ENCODE assay signal across 9 cellular contexts in genomic region chrX:72620550-72621145, GRCh38. TPM values are rescaled to one million over a fixed set of nuclear protein-coding genes. Genes with fewer than 3 reads are reported as not detected.
DNase-seq lines count a peak whose midpoint lies in the region; ATAC-seq lines count a peak whose summit lies in the region.
"Had no signal": no experiment of that assay in that cellular context is flagged by ENCODE, and none has a peak within 500 bp of the region (broad histone marks: within the 10 kb centered on the region; RNA-seq: fewer than 3 reads in every experiment).

No MANE protein-coding gene starts in this region.

- CTCF ChIA-PET in activated CD4-positive, alpha-beta T cell treated with anti-CD3 and anti-CD28 coated beads, Interleukin-2, amount 10 ng/mL, durations not matched to agents 7 days and 5 days (lab: Charles Lee), result interaction anchor here (2.3 kb wide), 1 partner anchor 16 kb away, joined by 6 read pairs; no protein-coding TSS in a partner anchor

- peaks cover 19% of the 10 kb centered on the region for H3K4me1 Mint-ChIP-seq in activated CD4-positive, alpha-beta T cell treated with anti-CD3 and anti-CD28 coated beads, Interleukin-2, amount 10 ng/mL, durations not matched to agents 7 days and 5 days
- H3K4me1 Mint-ChIP-seq: memory B cell had no signal

- H3K4me3 Mint-ChIP-seq in activated CD4-positive, alpha-beta T cell treated with anti-CD3 and anti-CD28 coated beads, Interleukin-2, amount 10 ng/mL, durations not matched to agents 7 days and 5 days, result no peak overlapping the region
- H3K4me3 Mint-ChIP-seq: memory B cell had no signal

- POLR2A ChIA-PET in activated CD4-positive, alpha-beta T cell treated with anti-CD3 and anti-CD28 coated beads, Interleukin-2, amount 10 ng/mL, durations not matched to agents 7 days and 5 days (lab: Charles Lee), result no interaction called here

- no peaks in the 10 kb centered on the region for H3K9me3 Mint-ChIP-seq in activated CD4-positive, alpha-beta T cell treated with anti-CD3 and anti-CD28 coated beads, Interleukin-2, amount 10 ng/mL, durations not matched to agents 7 days and 5 days
- H3K9me3 Mint-ChIP-seq: memory B cell had no signal

- H3K27ac Mint-ChIP-seq in activated CD4-positive, alpha-beta T cell treated with anti-CD3 and anti-CD28 coated beads, Interleukin-2, amount 10 ng/mL, durations not matched to agents 7 days and 5 days, result peak overlapping the region; percentile 14
- H3K27ac Mint-ChIP-seq: memory B cell had no signal

- no peaks in the 10 kb centered on the region for H3K27me3 Mint-ChIP-seq in activated CD4-positive, alpha-beta T cell treated with anti-CD3 and anti-CD28 coated beads, Interleukin-2, amount 10 ng/mL, durations not matched to agents 7 days and 5 days
- H3K27me3 Mint-ChIP-seq: memory B cell had no signal

- ATAC-seq in GM19452 (IDR thresholded peaks at IDR 0.05; ENCODE audit: unreplicated experiment) (no peak), GM19397 (IDR thresholded peaks at IDR 0.05; ENCODE audit: unreplicated experiment) (no peak), HG03025 (IDR thresholded peaks at IDR 0.05; ENCODE audit: low FRiP score, unreplicated experiment) (no peak)

- DNase-seq in HK-2 (ENCODE audit: unreplicated experiment) (peak; percentile 54), foreskin melanocyte (peak; percentile 52), NCI-H446 treated with DMSO at 0.1 percent for 48 hours (lab: John Stamatoyannopoulos, UW) (no peak)
- DNase-seq in activated CD4-positive, alpha-beta T cell treated with anti-CD3 and anti-CD28 coated beads, Interleukin-2, amount 10 ng/mL, durations not matched to agents 7 days and 5 days, result peak; percentile 7
- peak in 2 of 3 donors; percentile 38 to 45 for DNase-seq in stimulated activated CD4-positive, alpha-beta T cell treated with anti-CD3 and anti-CD28 coated beads, TNF-alpha, amount 100 ng/mL, for 48 hours (ENCODE audit: low read depth in 3 of 3)

- peaks cover 3% of the 10 kb centered on the region for H3K36me3 Mint-ChIP-seq in activated CD4-positive, alpha-beta T cell treated with anti-CD3 and anti-CD28 coated beads, Interleukin-2, amount 10 ng/mL, durations not matched to agents 7 days and 5 days (ENCODE audit: low read depth)
- H3K36me3 Mint-ChIP-seq: memory B cell had no signal

RNA-seq across cellular contexts. Expression of gene HDAC8, which starts 48.0 kb away (rescaled TPM):
- total RNA-seq in activated CD4-positive, alpha-beta T cell treated with anti-CD3 and anti-CD28 coated beads, Interleukin-2, amount 10 ng/mL, durations not matched to agents 7 days and 5 days, result 10 to 100 TPM; 22.2 to 24.6 TPM
